In genomic region chr4:2008921-2009650, GRCh38 we compare ENCODE assay signal across 1 cellular context.
TF ChIP-seq lines count a peak whose summit lies in the region.

NELFA (minus strand) TSS chr4:2008974; CDS start chr4:2008959, 15 bp downstream.

TF ChIP-seq in H1, 55 proteins besides CTCF, POLR2A, EP300 and RAD21:
- TF ChIP-seq RXRA (IDR thresholded peaks at IDR 0.05; ENCODE audit: insufficient read depth, low read depth, low read length) (no peak), POU5F1 (IDR thresholded peaks at IDR 0.05; ENCODE audit: low read depth, low read length) (no peak), CREB1 (IDR thresholded peaks at IDR 0.05) (peak; percentile 99), CBX5 (IDR thresholded peaks at IDR 0.05; ENCODE audit: low read depth, low read length) (no peak), TBP (IDR thresholded peaks at IDR 0.05; ENCODE audit: low read depth, low read length) (peak; percentile 93), SP4 (IDR thresholded peaks at IDR 0.05; ENCODE audit: low read length) (peak; percentile 30; the same call in 1 of the 2 replicates), SP2 (IDR thresholded peaks at IDR 0.05; ENCODE audit: low read length) (no peak), EZH2 (IDR thresholded peaks at IDR 0.05; ENCODE audit: low read depth, low read length, severe bottlenecking) (peak; percentile 30), CHD1 (IDR thresholded peaks at IDR 0.05; ENCODE audit: low read depth, low read length) (no peak), ZNF274 (IDR thresholded peaks at IDR 0.05; ENCODE audit: borderline replicate concordance, extremely low read depth, low read length) (no peak), HDAC2 (IDR thresholded peaks at IDR 0.05; ENCODE audit: borderline replicate concordance in 1 of 2, low read depth in 2 of 2, low read length in 2 of 2) (peak in 1 of 2 experiments; percentile 93; a peak in 1 of 4 replicates), ASH2L (IDR thresholded peaks at IDR 0.05; ENCODE audit: low read length) (peak; percentile 88), TAF7 (optimal IDR thresholded peaks at IDR 0.05; ENCODE audit: borderline replicate concordance, low read depth, low read length) (peak; percentile 98), CEBPB (IDR thresholded peaks at IDR 0.05; ENCODE audit: low read depth, low read length) (no peak), NRF1 (IDR thresholded peaks at IDR 0.05; ENCODE audit: low read depth, low read length) (no peak), RNF2 (IDR thresholded peaks at IDR 0.05; ENCODE audit: borderline replicate concordance, low read depth, low read length, missing control alignments, poor library complexity, severe bottlenecking) (no peak), SP1 (IDR thresholded peaks at IDR 0.05; ENCODE audit: low read depth, low read length) (no peak), SIN3A (conservative IDR thresholded peaks at IDR 0.05 in 1 of 2, IDR thresholded peaks at IDR 0.05 in 1 of 2; ENCODE audit: low read depth in 1 of 2, low read length in 2 of 2) (peak; percentile 20 to 61; a peak in 3 of 4 replicates), CHD7 (IDR thresholded peaks at IDR 0.05; ENCODE audit: insufficient replicate concordance, low read length) (no peak), ATF3 (IDR thresholded peaks at IDR 0.05; ENCODE audit: insufficient read depth, low read depth, low read length) (peak; percentile 65), KDM5A (IDR thresholded peaks at IDR 0.05; ENCODE audit: low read length) (peak; percentile 87; the same call in 1 of the 2 replicates), KDM1A (IDR thresholded peaks at IDR 0.05; ENCODE audit: borderline replicate concordance, low read length) (0 out of 2 replicates have a peak, but pooled peaks have one; percentile 14), POLR2AphosphoS5 (IDR thresholded peaks at IDR 0.05; ENCODE audit: low read depth, low read length) (peak; percentile 90; the same call in 1 of the 2 replicates), CTBP2 (IDR thresholded peaks at IDR 0.05; ENCODE audit: borderline replicate concordance, insufficient read depth, insufficient read length, low read length) (peak; percentile 87), BCL11A (IDR thresholded peaks at IDR 0.05; ENCODE audit: low read depth in 2 of 2, low read length in 2 of 2) (no peak), JUN (IDR thresholded peaks at IDR 0.05; ENCODE audit: low read depth, low read length) (0 out of 2 replicates have a peak, but pooled peaks have one; percentile 33), SUZ12 (IDR thresholded peaks at IDR 0.05; ENCODE audit: low read length) (no peak), EGR1 (IDR thresholded peaks at IDR 0.05; ENCODE audit: borderline replicate concordance, low read depth, low read length) (no peak), CBX8 (IDR thresholded peaks at IDR 0.05; ENCODE audit: borderline replicate concordance, low read depth, low read length) (no peak), RBBP5 (IDR thresholded peaks at IDR 0.05; ENCODE audit: borderline replicate concordance, low read depth, low read length) (0 out of 2 replicates have a peak, but pooled peaks have one; percentile 57), BRCA1 (IDR thresholded peaks at IDR 0.05; ENCODE audit: low read depth, low read length) (no peak; the same call in 1 of the 2 replicates), KDM4A (IDR thresholded peaks at IDR 0.05; ENCODE audit: low read depth, low read length, severe bottlenecking) (peak; percentile 100), SRF (IDR thresholded peaks at IDR 0.05; ENCODE audit: low read depth, low read length) (peak; percentile 46; the same call in 1 of the 2 replicates), CHD2 (IDR thresholded peaks at IDR 0.05; ENCODE audit: low read length) (no peak), FOSL1 (IDR thresholded peaks at IDR 0.05; ENCODE audit: insufficient read depth, low read depth, low read length) (no peak), BACH1 (IDR thresholded peaks at IDR 0.05; ENCODE audit: low read length) (0 out of 2 replicates have a peak, but pooled peaks have one; percentile 22), GABPA (IDR thresholded peaks at IDR 0.05; ENCODE audit: borderline replicate concordance, insufficient read depth, low read length) (no peak), RFX5 (IDR thresholded peaks at IDR 0.05; ENCODE audit: borderline replicate concordance, low read depth, low read length) (no peak), PHF8 (conservative IDR thresholded peaks at IDR 0.05; ENCODE audit: low read depth, low read length) (peak; percentile 72), TAF1 (IDR thresholded peaks at IDR 0.05; ENCODE audit: low read depth, low read length) (peak; percentile 100), SIX5 (IDR thresholded peaks at IDR 0.05; ENCODE audit: low read depth, low read length) (peak; percentile 50), SAP30 (IDR thresholded peaks at IDR 0.05; ENCODE audit: insufficient read depth, insufficient replicate concordance, low read length) (no peak), HDAC6 (IDR thresholded peaks at IDR 0.05; ENCODE audit: low read depth, low read length) (no peak), MAFK (IDR thresholded peaks at IDR 0.05; ENCODE audit: low read depth, low read length) (no peak), SIRT6 (IDR thresholded peaks at IDR 0.05; ENCODE audit: low read length) (no peak), TCF12 (IDR thresholded peaks at IDR 0.05; ENCODE audit: low read depth, low read length) (no peak), JUND (IDR thresholded peaks at IDR 0.05; ENCODE audit: low read length) (peak; percentile 61; the same call in 1 of the 2 replicates), E2F6 (IDR thresholded peaks at IDR 0.05) (0 out of 2 replicates have a peak, but pooled peaks have one; percentile 4), NANOG (IDR thresholded peaks at IDR 0.05; ENCODE audit: insufficient read depth, low read depth, low read length, poor library complexity, severe bottlenecking) (no peak), YY1 (IDR thresholded peaks at IDR 0.05; ENCODE audit: low read depth, low read length) (peak; percentile 99), GTF2F1 (IDR thresholded peaks at IDR 0.05; ENCODE audit: borderline replicate concordance, low read depth, low read length) (no peak), TEAD4 (IDR thresholded peaks at IDR 0.05; ENCODE audit: low read depth, low read length) (peak; percentile 59)
- TF ChIP-seq, protein P1, sequence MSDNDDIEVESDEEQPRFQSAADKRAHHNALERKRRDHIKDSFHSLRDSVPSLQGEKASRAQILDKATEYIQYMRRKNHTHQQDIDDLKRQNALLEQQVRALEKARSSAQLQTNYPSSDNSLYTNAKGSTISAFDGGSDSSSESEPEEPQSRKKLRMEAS (IDR thresholded peaks at IDR 0.05) = peak; percentile 60
- TF ChIP-seq, protein P2, sequence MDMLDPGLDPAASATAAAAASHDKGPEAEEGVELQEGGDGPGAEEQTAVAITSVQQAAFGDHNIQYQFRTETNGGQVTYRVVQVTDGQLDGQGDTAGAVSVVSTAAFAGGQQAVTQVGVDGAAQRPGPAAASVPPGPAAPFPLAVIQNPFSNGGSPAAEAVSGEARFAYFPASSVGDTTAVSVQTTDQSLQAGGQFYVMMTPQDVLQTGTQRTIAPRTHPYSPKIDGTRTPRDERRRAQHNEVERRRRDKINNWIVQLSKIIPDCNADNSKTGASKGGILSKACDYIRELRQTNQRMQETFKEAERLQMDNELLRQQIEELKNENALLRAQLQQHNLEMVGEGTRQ (IDR thresholded peaks at IDR 0.05; ENCODE audit: low read length) = no peak
- TF ChIP-seq, protein P3, sequence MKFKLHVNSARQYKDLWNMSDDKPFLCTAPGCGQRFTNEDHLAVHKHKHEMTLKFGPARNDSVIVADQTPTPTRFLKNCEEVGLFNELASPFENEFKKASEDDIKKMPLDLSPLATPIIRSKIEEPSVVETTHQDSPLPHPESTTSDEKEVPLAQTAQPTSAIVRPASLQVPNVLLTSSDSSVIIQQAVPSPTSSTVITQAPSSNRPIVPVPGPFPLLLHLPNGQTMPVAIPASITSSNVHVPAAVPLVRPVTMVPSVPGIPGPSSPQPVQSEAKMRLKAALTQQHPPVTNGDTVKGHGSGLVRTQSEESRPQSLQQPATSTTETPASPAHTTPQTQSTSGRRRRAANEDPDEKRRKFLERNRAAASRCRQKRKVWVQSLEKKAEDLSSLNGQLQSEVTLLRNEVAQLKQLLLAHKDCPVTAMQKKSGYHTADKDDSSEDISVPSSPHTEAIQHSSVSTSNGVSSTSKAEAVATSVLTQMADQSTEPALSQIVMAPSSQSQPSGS (IDR thresholded peaks at IDR 0.05; ENCODE audit: low read length) = no peak
